Comparison of ENCODE assay signal across 19 cellular contexts in genomic region chr12:129885287-129885686, GRCh38. TPM values are rescaled to one million over a fixed set of nuclear protein-coding genes. Genes with fewer than 3 reads are reported as not detected.
DNase-seq lines count a peak whose midpoint lies in the region; ATAC-seq and TF ChIP-seq lines count a peak whose summit lies in the region.
"Had no signal": no experiment of that assay in that cellular context is flagged by ENCODE, and none has a peak within 500 bp of the region (broad histone marks: within the 10 kb centered on the region; RNA-seq: fewer than 3 reads in every experiment).

No MANE protein-coding gene starts in this region.

- H3K9me3 Mint-ChIP-seq in osteocyte (ENCODE audit: unreplicated experiment) (peaks cover 14% of the 10 kb centered on the region), immature natural killer cell (peaks cover 0 to 2% (median 0%) of the 10 kb centered on the region in 6 donors)
- H3K9me3 Mint-ChIP-seq in natural killer cell treated with Interleukin-12 subunit alpha and Interleukin-12 subunit beta and Interleukin-15 and Interleukin-18, amount 100 ng/mL, for 72 hours: no peaks in the 10 kb centered on the region

- H3K4me1 Mint-ChIP-seq in osteocyte (ENCODE audit: unreplicated experiment) (peaks cover 15% of the 10 kb centered on the region), immature natural killer cell (no peaks in the 10 kb centered on the region)
- no peaks in the 10 kb centered on the region for H3K4me1 Mint-ChIP-seq in natural killer cell treated with Interleukin-12 subunit alpha and Interleukin-12 subunit beta and Interleukin-15 and Interleukin-18, amount 100 ng/mL, for 72 hours (ENCODE audit: low read depth in 2 of 2)
- H3K4me1 Mint-ChIP-seq: CD4-positive, alpha-beta memory T cell had no signal

- peak; percentile 31 for DNase-seq in DMS53 treated with DMSO at 0.1 percent for 48 hours (lab: John Stamatoyannopoulos, UW; ENCODE audit: unreplicated experiment)
- DNase-seq in islet precursor cell: peak; percentile 28
- DNase-seq in osteocyte (ENCODE audit: extremely low spot score, unreplicated experiment): peak; percentile 8
- no peak for DNase-seq in psoas muscle
- DNase-seq in immature natural killer cell: no peak
- no peak for DNase-seq in natural killer cell treated with Interleukin-12 subunit alpha and Interleukin-12 subunit beta and Interleukin-15 and Interleukin-18, amount 100 ng/mL, for 72 hours (ENCODE audit: low spot score)
- DNase-seq: C1 segment of cervical spinal cord; Calu3; CD4-positive, alpha-beta memory T cell; COR-L47; DMS79; EL; GDM1; GM23248; H7; HCEC 1CT had no signal

- H3K36me3 Mint-ChIP-seq in osteocyte (ENCODE audit: unreplicated experiment) (no peaks in the 10 kb centered on the region), immature natural killer cell (no peaks in the 10 kb centered on the region)
- H3K36me3 Mint-ChIP-seq in natural killer cell treated with Interleukin-12 subunit alpha and Interleukin-12 subunit beta and Interleukin-15 and Interleukin-18, amount 100 ng/mL, for 72 hours: no peaks in the 10 kb centered on the region
- H3K36me3 Mint-ChIP-seq: CD4-positive, alpha-beta memory T cell had no signal

- H3K4me1 ChIP-seq in psoas muscle: no peaks in the 10 kb centered on the region

- no peaks in the 10 kb centered on the region for H3K36me3 ChIP-seq in psoas muscle (ENCODE audit: insufficient read depth in 1 of 2, low read depth in 1 of 2)

- no peaks in the 10 kb centered on the region for H3K9me3 ChIP-seq in psoas muscle

- H3K27ac ChIP-seq in psoas muscle: no peak overlapping the region
- H3K27ac ChIP-seq: GM23248 had no signal

- H3K27me3 ChIP-seq in psoas muscle (ENCODE audit: insufficient read depth in 3 of 3, low read length in 2 of 3): no peaks in the 10 kb centered on the region

- H3K27me3 Mint-ChIP-seq in osteocyte (ENCODE audit: unreplicated experiment) (no peaks in the 10 kb centered on the region), immature natural killer cell (ENCODE audit: low read depth in 3 of 3) (peaks cover 0 to 8% (median 3%) of the 10 kb centered on the region in 3 donors)
- H3K27me3 Mint-ChIP-seq in natural killer cell treated with Interleukin-12 subunit alpha and Interleukin-12 subunit beta and Interleukin-15 and Interleukin-18, amount 100 ng/mL, for 72 hours: peaks cover 4 to 13% of the 10 kb centered on the region in 2 donors
- H3K27me3 Mint-ChIP-seq: CD4-positive, alpha-beta memory T cell had no signal

- intact Hi-C loops in psoas muscle (cut with DNase I): no loop called here

- no peak for TF ChIP-seq CTCF in osteocyte (IDR thresholded peaks at IDR 0.05)
- TF ChIP-seq CTCF in psoas muscle (IDR thresholded peaks at IDR 0.05): no peak

- no peak overlapping the region for H3K4me3 ChIP-seq in psoas muscle
- H3K4me3 ChIP-seq: GM12878, GM23248 had no signal

- no peak for ATAC-seq in psoas muscle
- ATAC-seq in natural killer cell treated with Interleukin-12 subunit alpha and Interleukin-12 subunit beta and Interleukin-15 and Interleukin-18, amount 100 ng/mL, for 72 hours: no peak
- ATAC-seq: GM12878 had no signal

- no peak overlapping the region for H3K4me3 Mint-ChIP-seq in osteocyte (ENCODE audit: unreplicated experiment)
- H3K4me3 Mint-ChIP-seq in immature natural killer cell: no peak overlapping the region
- H3K4me3 Mint-ChIP-seq in natural killer cell treated with Interleukin-12 subunit alpha and Interleukin-12 subunit beta and Interleukin-15 and Interleukin-18, amount 100 ng/mL, for 72 hours: no peak overlapping the region
- H3K4me3 Mint-ChIP-seq: CD4-positive, alpha-beta memory T cell had no signal

- no peak overlapping the region for H3K27ac Mint-ChIP-seq in osteocyte (ENCODE audit: unreplicated experiment)
- no peak overlapping the region for H3K27ac Mint-ChIP-seq in immature natural killer cell
- no peak overlapping the region for H3K27ac Mint-ChIP-seq in natural killer cell treated with Interleukin-12 subunit alpha and Interleukin-12 subunit beta and Interleukin-15 and Interleukin-18, amount 100 ng/mL, for 72 hours
- H3K27ac Mint-ChIP-seq: CD4-positive, alpha-beta memory T cell had no signal

- WGBS in psoas muscle, 3 donors: 20 to 39% (median 38%) methylated on average over 3 of the region's 3 CpGs

RNA-seq across cellular contexts. Expression of gene TMEM132D, which starts 18.5 kb away (rescaled TPM):
- total RNA-seq in osteocyte: 15.2 and 16.8 TPM in 2 replicates
- total RNA-seq in psoas muscle: not detected
- under 1 TPM in 1 of 3 donors, not detected in 2; 0.01 TPM for polyA plus RNA-seq in psoas muscle
- under 1 TPM in 1 of 3 donors, not detected in 2; 0.06 TPM for polyA plus RNA-seq in immature natural killer cell
- not detected for total RNA-seq in natural killer cell treated with Interleukin-12 subunit alpha and Interleukin-12 subunit beta and Interleukin-15 and Interleukin-18, amount 100 ng/mL, for 72 hours
- total RNA-seq: A172; A673; Calu3; CD4-positive, alpha-beta memory T cell; GM23248 had no signal
- polyA plus RNA-seq: CD4-positive, alpha-beta memory T cell; GM23248 had no signal

Comparison
In these comparisons a context has a peak if more than half of its experiments do, and no peak if none do; other contexts are left out.
1. DNase-seq: peak in DMS53 treated with DMSO at 0.1 percent for 48 hours (single experiment), islet precursor cell (single experiment) and osteocyte (single experiment); none in psoas muscle (0 of 2), immature natural killer cell (0 of 3) and natural killer cell treated with Interleukin-12 subunit alpha and Interleukin-12 subunit beta and Interleukin-15 and Interleukin-18, amount 100 ng/mL, for 72 hours (single experiment).
2. RNA of gene TMEM132D, which starts 18.5 kb away (total RNA-seq): 15.2 to 16.8 TPM in osteocyte; not detected in psoas muscle and not detected in natural killer cell treated with Interleukin-12 subunit alpha and Interleukin-12 subunit beta and Interleukin-15 and Interleukin-18, amount 100 ng/mL, for 72 hours; every median in the first group is over 10 times any median in the second.